ENCODE assay signal across 8 cellular contexts in genomic region chr4:86593726-86594558, GRCh38. TPM values are rescaled to one million over a fixed set of nuclear protein-coding genes. Genes with fewer than 3 reads are reported as not detected.
A peak's percentile ranks its signal among the peaks of the same experiment; 100 is the strongest.
DNase-seq lines count a peak whose midpoint lies in the region; ATAC-seq, FAIRE-seq and TF ChIP-seq lines count a peak whose summit lies in the region.

Gene PTPN13 (plus strand): TSS chr4:86594315. CDS start chr4:86635257, 40,942 bp downstream.

- peak; percentile 96 for TF ChIP-seq POLR2A in A549 (IDR thresholded peaks at IDR 0.05; ENCODE audit: low read length)

- peak within 1 kb of the TSS; percentile 70 for H3K4me3 Mint-ChIP-seq in activated CD4-positive, alpha-beta T cell treated with anti-CD3 and anti-CD28 coated beads for 36 hours

- H3K36me3 Mint-ChIP-seq in activated CD4-positive, alpha-beta T cell treated with anti-CD3 and anti-CD28 coated beads for 36 hours (ENCODE audit: low read depth), result no peaks in the 10 kb centered on the region

- POLR2A ChIA-PET in A549 (lab: Yijun Ruan, JAX), result interaction anchor here (0.7 to 1.4 kb wide), 9 partner anchors 9 to 334 kb away, joined by 3 to 9 read pairs (median 4); partner anchors contain the start of gene C4orf36
- POLR2A ChIA-PET in activated CD4-positive, alpha-beta T cell treated with anti-CD3 and anti-CD28 coated beads for 36 hours (lab: Charles Lee), result interaction anchor here (0.5 to 0.7 kb wide), 2 partner anchors 13 to 127 kb away, joined by 3 to 7 read pairs; no protein-coding TSS in a partner anchor

- H3K27me3 Mint-ChIP-seq in activated CD4-positive, alpha-beta T cell treated with anti-CD3 and anti-CD28 coated beads for 36 hours, result peaks cover 33% of the 10 kb centered on the region

- H3K4me3 ChIP-seq in A549, result peak within 1 kb of the TSS; percentile 87

- peak; percentile 96 to 98 for ATAC-seq in A549
- ATAC-seq in GM18867 (IDR thresholded peaks at IDR 0.05; ENCODE audit: unreplicated experiment), result peak; percentile 98
- ATAC-seq in HG03095 (IDR thresholded peaks at IDR 0.05; ENCODE audit: unreplicated experiment), result peak; percentile 91
- peak; percentile 91 for ATAC-seq in activated CD4-positive, alpha-beta T cell treated with anti-CD3 and anti-CD28 coated beads for 36 hours

- peaks cover 14% of the 10 kb centered on the region for H3K4me1 Mint-ChIP-seq in activated CD4-positive, alpha-beta T cell treated with anti-CD3 and anti-CD28 coated beads for 36 hours

- no peak; a peak in 1 of 5 replicates for TF ChIP-seq RAD21 in A549 (conservative IDR thresholded peaks at IDR 0.05 in 1 of 2, IDR thresholded peaks at IDR 0.05 in 1 of 2)

- no peak for TF ChIP-seq EP300 in A549 (IDR thresholded peaks at IDR 0.05)

- 4% methylated on average over 11 of the region's 59 CpGs for WGBS in A549 (ENCODE audit: missing lambda C conversion rate)

- TF ChIP-seq CTCF in A549 (IDR thresholded peaks at IDR 0.05), result no peak

- peak within 1 kb of the TSS; percentile 81 for H3K4me2 ChIP-seq in A549

- no peaks in the 10 kb centered on the region for H3K9me3 ChIP-seq in A549

- no peak for FAIRE-seq in A549 (lab: Jason Lieb, UNC)

- H3K9me3 Mint-ChIP-seq in activated CD4-positive, alpha-beta T cell treated with anti-CD3 and anti-CD28 coated beads for 36 hours (ENCODE audit: low read depth), result no peaks in the 10 kb centered on the region

- H3K27ac Mint-ChIP-seq in activated CD4-positive, alpha-beta T cell treated with anti-CD3 and anti-CD28 coated beads for 36 hours, result peak within 1 kb of the TSS; percentile 16

- peaks cover 27% of the 10 kb centered on the region; the same call in 2 of the 3 replicates for H3K4me1 ChIP-seq in A549

- DNase-seq in A549 (ENCODE audit: low read depth in 1 of 2, low spot score in 1 of 2), result peak; percentile 86 to 97
- DNase-seq in NCI-H2227 treated with DMSO at 0.1 percent for 48 hours (lab: John Stamatoyannopoulos, UW), result peak; percentile 92
- peak; percentile 84 for DNase-seq in activated CD4-positive, alpha-beta T cell treated with anti-CD3 and anti-CD28 coated beads for 36 hours
- DNase-seq in cortex of kidney (lab: John Stamatoyannopoulos, UW), result peak; percentile 96
- DNase-seq in stimulated activated CD4-positive, alpha-beta T cell treated with anti-CD3 and anti-CD28 coated beads, Interleukin-15, amount 100 ng/mL, for 48 hours (ENCODE audit: low read depth in 2 of 2), result peak; percentile 41 to 59

- peak within 1 kb of the TSS; percentile 87 to 96 for H3K27ac ChIP-seq in A549
- peak within 1 kb of the TSS; percentile 80 for H3K27ac ChIP-seq in layer of hippocampus (ENCODE audit: low read depth, low read length)

- no peaks in the 10 kb centered on the region for H3K27me3 ChIP-seq in layer of hippocampus (ENCODE audit: control insufficient read depth, insufficient read depth, low read length)

- CTCF ChIA-PET in A549 (lab: Yijun Ruan, JAX), result interaction anchor here (0.7 to 0.9 kb wide), 2 partner anchors 41 to 95 kb away, joined by 3 to 5 read pairs; no protein-coding TSS in a partner anchor
- CTCF ChIA-PET in activated CD4-positive, alpha-beta T cell treated with anti-CD3 and anti-CD28 coated beads for 36 hours (lab: Charles Lee), result interaction anchor here (0.6 to 1.9 kb wide), 6 partner anchors 10 to 294 kb away, joined by 3 to 9 read pairs (median 4); no protein-coding TSS in a partner anchor

- intact Hi-C loops in activated CD4-positive, alpha-beta T cell treated with anti-CD3 and anti-CD28 coated beads for 36 hours (cut with DNase I, micrococcal nuclease), result loop anchor here (2.0 to 5.0 kb wide), 2 partner anchors 49 to 303 kb away; no protein-coding TSS in a partner anchor

TF ChIP-seq in A549, 52 proteins besides CTCF, POLR2A, EP300 and RAD21:
- TF ChIP-seq FOSL2 (IDR thresholded peaks at IDR 0.05) (no peak), FOSL2 (CRISPR knock-in tag; IDR thresholded peaks at IDR 0.05) (no peak), KDM5A (IDR thresholded peaks at IDR 0.05) (no peak), MAX (IDR thresholded peaks at IDR 0.05) (peak; percentile 68; the same call in 1 of the 2 replicates), TFCP2L1 (CRISPR knock-in tag; IDR thresholded peaks at IDR 0.05) (no peak), JUN (IDR thresholded peaks at IDR 0.05) (peak; percentile 21 to 58; a peak in 3 of 5 replicates), E2F6 (IDR thresholded peaks at IDR 0.05; ENCODE audit: borderline replicate concordance, low read depth) (no peak), BHLHE40 (IDR thresholded peaks at IDR 0.05; ENCODE audit: low read depth, low read length) (no peak), USF2 (IDR thresholded peaks at IDR 0.05) (no peak), CHD2 (IDR thresholded peaks at IDR 0.05; ENCODE audit: low read length, partially characterized antibody) (no peak), SREBF2 (IDR thresholded peaks at IDR 0.05) (no peak), PBX3 (IDR thresholded peaks at IDR 0.05) (peak; percentile 87), PHF8 (IDR thresholded peaks at IDR 0.05; ENCODE audit: borderline replicate concordance, low read depth) (0 out of 2 replicates have a peak, but pooled peaks have one; percentile 29), RFX5 (IDR thresholded peaks at IDR 0.05) (peak; percentile 75), MYC (IDR thresholded peaks at IDR 0.05; ENCODE audit: borderline replicate concordance, low read length) (no peak)

RNA-seq across cellular contexts. Expression of gene PTPN13, which starts in this region (rescaled TPM):
- polyA plus RNA-seq in A549 (2011; rRNA removed) (10.4 and 13.3 TPM in 2 replicates), A549 (2017; fragmentation: RNase III; extraction: RNeasy Plus Mini Kit Qiagen cat#74134 plus additional on column Dnase treatment) (9.4 to 13.3 TPM (median 13.1 TPM) in 3 replicates)
- 2.2 and 2.8 TPM in 2 replicates for polyA plus RNA-seq in A549 (2012; cell fraction: cytosol; rRNA removed)
- polyA plus RNA-seq in A549 (2012; cell fraction: nucleus; rRNA removed), result 2.4 and 2.8 TPM in 2 replicates
- 12.0 and 12.8 TPM in 2 replicates for polyA minus RNA-seq in A549 (2011; rRNA and poly(A)+ RNA removed)
- 1 to 10 TPM; 1.4 to 1.5 TPM for total RNA-seq in activated CD4-positive, alpha-beta T cell treated with anti-CD3 and anti-CD28 coated beads for 36 hours

Comparison
In these comparisons a context has a peak if more than half of its experiments do, and no peak if none do; other contexts are left out.
1. Peak in every context shown above with its lines: DNase-seq, ATAC-seq, H3K4me3 ChIP-seq and H3K27ac ChIP-seq.